12 cellular contexts compared by ENCODE assay signal in genomic region chr2:96340493-96341414, GRCh38. TPM values are rescaled to one million over a fixed set of nuclear protein-coding genes. Genes with fewer than 3 reads are reported as not detected.
A peak's percentile ranks its signal among the peaks of the same experiment; 100 is the strongest.
DNase-seq lines count a peak whose midpoint lies in the region; TF ChIP-seq lines count a peak whose summit lies in the region.
"Had no signal": no experiment of that assay in that cellular context is flagged by ENCODE, and none has a peak within 500 bp of the region (broad histone marks: within the 10 kb centered on the region; RNA-seq: fewer than 3 reads in every experiment).

No MANE protein-coding gene starts in this region.

- no peak overlapping the region for H3K27ac ChIP-seq in dorsolateral prefrontal cortex

- H3K9me3 Mint-ChIP-seq in T-helper 1 cell treated with Interleukin-12 subunit alpha and Interleukin-12 subunit beta and Interleukin-4 antibody, amounts not matched to agents 30 μg/mL and 1 μg/mL, for 36 hours, result no peaks in the 10 kb centered on the region
- H3K9me3 Mint-ChIP-seq: nephron had no signal

- H3K36me3 Mint-ChIP-seq in T-helper 1 cell treated with Interleukin-12 subunit alpha and Interleukin-12 subunit beta and Interleukin-4 antibody, amounts not matched to agents 30 μg/mL and 1 μg/mL, for 36 hours (ENCODE audit: low read depth), result peaks cover 50% of the 10 kb centered on the region

- H3K4me3 Mint-ChIP-seq in T-helper 1 cell treated with Interleukin-12 subunit alpha and Interleukin-12 subunit beta and Interleukin-4 antibody, amounts not matched to agents 30 μg/mL and 1 μg/mL, for 36 hours, result peak overlapping the region; percentile 45

- no peaks in the 10 kb centered on the region for H3K27me3 ChIP-seq in dorsolateral prefrontal cortex

- H3K4me3 ChIP-seq in fibroblast of mammary gland (ENCODE audit: control insufficient read depth, low read depth, low read length) (no peak overlapping the region), dorsolateral prefrontal cortex (no peak overlapping the region)

- TF ChIP-seq CTCF in fibroblast of mammary gland (conservative IDR thresholded peaks at IDR 0.05; ENCODE audit: control insufficient read depth, insufficient read depth, low read depth, low read length) (no peak), dorsolateral prefrontal cortex (IDR thresholded peaks at IDR 0.05 in 54 of 56, conservative IDR thresholded peaks at IDR 0.05 in 2 of 56; ENCODE audit: low read depth in 1 of 56, partially characterized antibody in 56 of 56) (no peak)

- H3K27ac Mint-ChIP-seq in T-helper 1 cell treated with Interleukin-12 subunit alpha and Interleukin-12 subunit beta and Interleukin-4 antibody, amounts not matched to agents 30 μg/mL and 1 μg/mL, for 36 hours, result peak overlapping the region; percentile 83
- H3K27ac Mint-ChIP-seq: nephron had no signal

- in situ Hi-C loops in Caki2 (cut with HindIII; ENCODE audit: low pct_unique_long_range_greater_than_20kb, low sequenced_read_pairs), result no loop called here

- H3K27me3 Mint-ChIP-seq in T-helper 1 cell treated with Interleukin-12 subunit alpha and Interleukin-12 subunit beta and Interleukin-4 antibody, amounts not matched to agents 30 μg/mL and 1 μg/mL, for 36 hours (ENCODE audit: low read depth), result no peaks in the 10 kb centered on the region

- H3K4me1 Mint-ChIP-seq in T-helper 1 cell treated with Interleukin-12 subunit alpha and Interleukin-12 subunit beta and Interleukin-4 antibody, amounts not matched to agents 30 μg/mL and 1 μg/mL, for 36 hours (ENCODE audit: low read depth), result peaks cover 61% of the 10 kb centered on the region

- peak; percentile 29 for DNase-seq in AG08395 (ENCODE audit: low spot score)
- peak; percentile 41 for DNase-seq in Caki2 (ENCODE audit: low read depth)
- peak; percentile 64 for DNase-seq in fibroblast of mammary gland (ENCODE audit: low read depth)
- DNase-seq in NCI-H510A (lab: John Stamatoyannopoulos, UW), result no peak
- DNase-seq in NCI-H2196 treated with DMSO at 0.1 percent for 48 hours (lab: John Stamatoyannopoulos, UW; ENCODE audit: unreplicated experiment), result no peak
- no peak for DNase-seq in dorsolateral prefrontal cortex
- DNase-seq: amygdala, Kasumi-1, NCI-H2081, SW 1271 had no signal

- intact Hi-C loops in dorsolateral prefrontal cortex (cut with DNase I), result no loop called here

RNA-seq across cellular contexts. Expression of gene NCAPH, which starts 5.2 kb away (rescaled TPM):
- 30.5 and 43.0 TPM in 2 replicates for total RNA-seq in Caki2 (2014; rRNA removed; shearing (Covaris generic); ENCODE audit: low replicate concordance)
- total RNA-seq in dorsolateral prefrontal cortex, result 1 to 10 TPM in 57 of 120 experiments, under 1 TPM in 55, not detected in 8; 0.19 to 3.2 (median 1.0) TPM

RNA-seq across cellular contexts. Expression of gene ITPRIPL1, which starts 15.6 kb away (rescaled TPM):
- not detected in 2 replicates for total RNA-seq in Caki2 (2014; rRNA removed; shearing (Covaris generic); ENCODE audit: low replicate concordance)
- 1 to 10 TPM in 111 of 120 experiments, under 1 TPM in 9; 0.54 to 6.2 (median 1.9) TPM for total RNA-seq in dorsolateral prefrontal cortex

RNA-seq across cellular contexts. Expression of gene SNRNP200, which starts 35.4 kb away (rescaled TPM):
- 73.7 and 74.0 TPM in 2 replicates for total RNA-seq in Caki2 (2014; rRNA removed; shearing (Covaris generic); ENCODE audit: low replicate concordance)
- 100 to 1,000 TPM in 18 of 120 experiments, 10 to 100 TPM in 102; 76.1 to 117 (median 91.0) TPM for total RNA-seq in dorsolateral prefrontal cortex

Comparison
In these comparisons a context has a peak if more than half of its experiments do, and no peak if none do; other contexts are left out.
1. DNase-seq: peak in AG08395 (single experiment), Caki2 (single experiment) and fibroblast of mammary gland (single experiment); none in NCI-H510A (single experiment), NCI-H2196 treated with DMSO at 0.1 percent for 48 hours (single experiment) and dorsolateral prefrontal cortex (0 of 10).